In genomic region chr9:17191095-17191494, GRCh38 we compare ENCODE assay signal across 1 cellular context.
TF ChIP-seq lines count a peak whose summit lies in the region.

No MANE protein-coding gene starts in this region.

TF ChIP-seq in IMR-90, 13 proteins besides CTCF, POLR2A, EP300 and RAD21 (continued from another document):
- TF ChIP-seq SMC3 (IDR thresholded peaks at IDR 0.05; ENCODE audit: low read depth, low read length) (no peak), CEBPB (IDR thresholded peaks at IDR 0.05; ENCODE audit: low read depth, low read length) (no peak)
TF ChIP-seq in IMR-90: peak in this region for 0.
